14 cellular contexts compared by ENCODE assay signal in the genomic region with DNA sequence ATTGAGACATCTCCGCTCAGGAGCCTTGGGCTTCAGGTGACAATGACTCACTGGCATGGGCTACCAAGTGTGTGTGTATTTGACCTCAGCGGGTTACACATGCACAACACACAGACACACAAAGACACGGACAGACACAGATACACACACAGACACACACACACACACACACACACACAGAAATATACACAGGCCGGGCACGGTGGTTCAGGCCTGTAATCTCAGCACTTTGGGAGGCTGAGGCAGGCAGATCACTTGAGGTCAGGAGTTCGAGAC.
"Had no signal": no experiment of that assay in that cellular context is flagged by ENCODE, and none has a peak within 500 bp of the region (broad histone marks: within the 10 kb centered on the region; RNA-seq: fewer than 3 reads in every experiment).

No MANE protein-coding gene starts in this region.

- H3K9me3 Mint-ChIP-seq: central memory CD8-positive, alpha-beta T cell; memory B cell; nephron progenitor cell had no signal

- H3K4me3 ChIP-seq: coronary artery, esophagus squamous epithelium, left ventricle myocardium inferior, prostate gland, smooth muscle cell had no signal

- H3K9me3 ChIP-seq: esophagus squamous epithelium, left ventricle myocardium inferior, prostate gland had no signal

- ATAC-seq: right cardiac atrium; stimulated activated naive CD8-positive, alpha-beta T cell treated with anti-CD3 and anti-CD28 coated beads, Interleukin-15, Interleukin-2, amounts not matched to agents 100 U/mL and 50 U/mL, for 24 hours had no signal

- H3K27ac ChIP-seq: coronary artery, esophagus squamous epithelium, left ventricle myocardium inferior, prostate gland had no signal

- H3K4me1 ChIP-seq: prostate gland had no signal

- DNase-seq: activated naive CD4-positive, alpha-beta T cell treated with Interleukin-2 at 50 U/mL for 16 hours; esophagus squamous epithelium; hypothalamus; left ventricle myocardium inferior; nephron progenitor cell; right cardiac atrium; stimulated activated CD4-positive, alpha-beta T cell treated with anti-CD3 and anti-CD28 coated beads, Interleukin-4, amount 100 ng/mL, for 4 hours; stimulated activated naive CD8-positive, alpha-beta T cell treated with anti-CD3 and anti-CD28 coated beads, Interleukin-15, Interleukin-2, amounts not matched to agents 100 U/mL and 50 U/mL, for 24 hours; T-helper 9 cell had no signal

- H3K27me3 Mint-ChIP-seq: central memory CD8-positive, alpha-beta T cell had no signal

- H3K4me3 Mint-ChIP-seq: central memory CD8-positive, alpha-beta T cell; memory B cell had no signal

- H3K27ac Mint-ChIP-seq: memory B cell had no signal

- H3K4me2 ChIP-seq: smooth muscle cell had no signal

- H3K36me3 ChIP-seq: esophagus squamous epithelium, left ventricle myocardium inferior, prostate gland had no signal

- H3K36me3 Mint-ChIP-seq: memory B cell had no signal
